In genomic region chr14:24859559-24859958, GRCh38 we compare ENCODE assay signal across 1 cellular context.
TF ChIP-seq lines count a peak whose summit lies in the region.

No MANE protein-coding gene starts in this region.

TF ChIP-seq in GM23338, 12 proteins besides CTCF, POLR2A, EP300 and RAD21 (continued from another document):
- TF ChIP-seq, protein P1, sequence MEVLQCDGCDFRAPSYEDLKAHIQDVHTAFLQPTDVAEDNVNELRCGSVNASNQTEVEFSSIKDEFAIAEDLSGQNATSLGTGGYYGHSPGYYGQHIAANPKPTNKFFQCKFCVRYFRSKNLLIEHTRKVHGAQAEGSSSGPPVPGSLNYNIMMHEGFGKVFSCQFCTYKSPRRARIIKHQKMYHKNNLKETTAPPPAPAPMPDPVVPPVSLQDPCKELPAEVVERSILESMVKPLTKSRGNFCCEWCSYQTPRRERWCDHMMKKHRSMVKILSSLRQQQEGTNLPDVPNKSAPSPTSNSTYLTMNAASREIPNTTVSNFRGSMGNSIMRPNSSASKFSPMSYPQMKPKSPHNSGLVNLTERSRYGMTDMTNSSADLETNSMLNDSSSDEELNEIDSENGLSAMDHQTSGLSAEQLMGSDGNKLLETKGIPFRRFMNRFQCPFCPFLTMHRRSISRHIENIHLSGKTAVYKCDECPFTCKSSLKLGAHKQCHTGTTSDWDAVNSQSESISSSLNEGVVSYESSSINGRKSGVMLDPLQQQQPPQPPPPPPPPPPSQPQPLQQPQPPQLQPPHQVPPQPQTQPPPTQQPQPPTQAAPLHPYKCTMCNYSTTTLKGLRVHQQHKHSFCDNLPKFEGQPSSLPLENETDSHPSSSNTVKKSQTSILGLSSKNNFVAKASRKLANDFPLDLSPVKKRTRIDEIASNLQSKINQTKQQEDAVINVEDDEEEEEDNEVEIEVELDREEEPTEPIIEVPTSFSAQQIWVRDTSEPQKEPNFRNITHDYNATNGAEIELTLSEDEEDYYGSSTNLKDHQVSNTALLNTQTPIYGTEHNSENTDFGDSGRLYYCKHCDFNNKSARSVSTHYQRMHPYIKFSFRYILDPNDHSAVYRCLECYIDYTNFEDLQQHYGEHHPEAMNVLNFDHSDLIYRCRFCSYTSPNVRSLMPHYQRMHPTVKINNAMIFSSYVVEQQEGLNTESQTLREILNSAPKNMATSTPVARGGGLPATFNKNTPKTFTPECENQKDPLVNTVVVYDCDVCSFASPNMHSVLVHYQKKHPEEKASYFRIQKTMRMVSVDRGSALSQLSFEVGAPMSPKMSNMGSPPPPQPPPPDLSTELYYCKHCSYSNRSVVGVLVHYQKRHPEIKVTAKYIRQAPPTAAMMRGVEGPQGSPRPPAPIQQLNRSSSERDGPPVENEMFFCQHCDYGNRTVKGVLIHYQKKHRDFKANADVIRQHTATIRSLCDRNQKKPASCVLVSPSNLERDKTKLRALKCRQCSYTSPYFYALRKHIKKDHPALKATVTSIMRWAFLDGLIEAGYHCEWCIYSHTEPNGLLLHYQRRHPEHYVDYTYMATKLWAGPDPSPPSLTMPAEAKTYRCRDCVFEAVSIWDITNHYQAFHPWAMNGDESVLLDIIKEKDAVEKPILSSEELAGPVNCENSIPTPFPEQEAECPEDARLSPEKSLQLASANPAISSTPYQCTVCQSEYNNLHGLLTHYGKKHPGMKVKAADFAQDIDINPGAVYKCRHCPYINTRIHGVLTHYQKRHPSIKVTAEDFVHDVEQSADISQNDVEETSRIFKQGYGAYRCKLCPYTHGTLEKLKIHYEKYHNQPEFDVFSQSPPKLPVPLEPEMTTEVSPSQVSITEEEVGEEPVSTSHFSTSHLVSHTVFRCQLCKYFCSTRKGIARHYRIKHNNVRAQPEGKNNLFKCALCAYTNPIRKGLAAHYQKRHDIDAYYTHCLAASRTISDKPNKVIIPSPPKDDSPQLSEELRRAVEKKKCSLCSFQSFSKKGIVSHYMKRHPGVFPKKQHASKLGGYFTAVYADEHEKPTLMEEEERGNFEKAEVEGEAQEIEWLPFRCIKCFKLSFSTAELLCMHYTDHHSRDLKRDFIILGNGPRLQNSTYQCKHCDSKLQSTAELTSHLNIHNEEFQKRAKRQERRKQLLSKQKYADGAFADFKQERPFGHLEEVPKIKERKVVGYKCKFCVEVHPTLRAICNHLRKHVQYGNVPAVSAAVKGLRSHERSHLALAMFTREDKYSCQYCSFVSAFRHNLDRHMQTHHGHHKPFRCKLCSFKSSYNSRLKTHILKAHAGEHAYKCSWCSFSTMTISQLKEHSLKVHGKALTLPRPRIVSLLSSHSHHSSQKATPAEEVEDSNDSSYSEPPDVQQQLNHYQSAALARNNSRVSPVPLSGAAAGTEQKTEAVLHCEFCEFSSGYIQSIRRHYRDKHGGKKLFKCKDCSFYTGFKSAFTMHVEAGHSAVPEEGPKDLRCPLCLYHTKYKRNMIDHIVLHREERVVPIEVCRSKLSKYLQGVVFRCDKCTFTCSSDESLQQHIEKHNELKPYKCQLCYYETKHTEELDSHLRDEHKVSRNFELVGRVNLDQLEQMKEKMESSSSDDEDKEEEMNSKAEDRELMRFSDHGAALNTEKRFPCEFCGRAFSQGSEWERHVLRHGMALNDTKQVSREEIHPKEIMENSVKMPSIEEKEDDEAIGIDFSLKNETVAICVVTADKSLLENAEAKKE (CRISPR knock-in tag; IDR thresholded peaks at IDR 0.05): no peak
- TF ChIP-seq ZNF114 (CRISPR knock-in tag; IDR thresholded peaks at IDR 0.05) (no peak), STAT1 (IDR thresholded peaks at IDR 0.05; ENCODE audit: unreplicated experiment) (no peak), JUNB (IDR thresholded peaks at IDR 0.05; ENCODE audit: unreplicated experiment) (no peak), CREB1 (CRISPR knock-in tag; IDR thresholded peaks at IDR 0.05; ENCODE audit: low read depth) (no peak)
- TF ChIP-seq, protein P2, sequence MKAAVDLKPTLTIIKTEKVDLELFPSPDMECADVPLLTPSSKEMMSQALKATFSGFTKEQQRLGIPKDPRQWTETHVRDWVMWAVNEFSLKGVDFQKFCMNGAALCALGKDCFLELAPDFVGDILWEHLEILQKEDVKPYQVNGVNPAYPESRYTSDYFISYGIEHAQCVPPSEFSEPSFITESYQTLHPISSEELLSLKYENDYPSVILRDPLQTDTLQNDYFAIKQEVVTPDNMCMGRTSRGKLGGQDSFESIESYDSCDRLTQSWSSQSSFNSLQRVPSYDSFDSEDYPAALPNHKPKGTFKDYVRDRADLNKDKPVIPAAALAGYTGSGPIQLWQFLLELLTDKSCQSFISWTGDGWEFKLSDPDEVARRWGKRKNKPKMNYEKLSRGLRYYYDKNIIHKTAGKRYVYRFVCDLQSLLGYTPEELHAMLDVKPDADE (IDR thresholded peaks at IDR 0.05): no peak
- TF ChIP-seq, protein P3, sequence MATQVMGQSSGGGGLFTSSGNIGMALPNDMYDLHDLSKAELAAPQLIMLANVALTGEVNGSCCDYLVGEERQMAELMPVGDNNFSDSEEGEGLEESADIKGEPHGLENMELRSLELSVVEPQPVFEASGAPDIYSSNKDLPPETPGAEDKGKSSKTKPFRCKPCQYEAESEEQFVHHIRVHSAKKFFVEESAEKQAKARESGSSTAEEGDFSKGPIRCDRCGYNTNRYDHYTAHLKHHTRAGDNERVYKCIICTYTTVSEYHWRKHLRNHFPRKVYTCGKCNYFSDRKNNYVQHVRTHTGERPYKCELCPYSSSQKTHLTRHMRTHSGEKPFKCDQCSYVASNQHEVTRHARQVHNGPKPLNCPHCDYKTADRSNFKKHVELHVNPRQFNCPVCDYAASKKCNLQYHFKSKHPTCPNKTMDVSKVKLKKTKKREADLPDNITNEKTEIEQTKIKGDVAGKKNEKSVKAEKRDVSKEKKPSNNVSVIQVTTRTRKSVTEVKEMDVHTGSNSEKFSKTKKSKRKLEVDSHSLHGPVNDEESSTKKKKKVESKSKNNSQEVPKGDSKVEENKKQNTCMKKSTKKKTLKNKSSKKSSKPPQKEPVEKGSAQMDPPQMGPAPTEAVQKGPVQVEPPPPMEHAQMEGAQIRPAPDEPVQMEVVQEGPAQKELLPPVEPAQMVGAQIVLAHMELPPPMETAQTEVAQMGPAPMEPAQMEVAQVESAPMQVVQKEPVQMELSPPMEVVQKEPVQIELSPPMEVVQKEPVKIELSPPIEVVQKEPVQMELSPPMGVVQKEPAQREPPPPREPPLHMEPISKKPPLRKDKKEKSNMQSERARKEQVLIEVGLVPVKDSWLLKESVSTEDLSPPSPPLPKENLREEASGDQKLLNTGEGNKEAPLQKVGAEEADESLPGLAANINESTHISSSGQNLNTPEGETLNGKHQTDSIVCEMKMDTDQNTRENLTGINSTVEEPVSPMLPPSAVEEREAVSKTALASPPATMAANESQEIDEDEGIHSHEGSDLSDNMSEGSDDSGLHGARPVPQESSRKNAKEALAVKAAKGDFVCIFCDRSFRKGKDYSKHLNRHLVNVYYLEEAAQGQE (IDR thresholded peaks at IDR 0.05; ENCODE audit: unreplicated experiment): no peak
TF ChIP-seq in GM23338: peak in this region for 0.
